26 cellular contexts compared by ENCODE assay signal in the genomic region with DNA sequence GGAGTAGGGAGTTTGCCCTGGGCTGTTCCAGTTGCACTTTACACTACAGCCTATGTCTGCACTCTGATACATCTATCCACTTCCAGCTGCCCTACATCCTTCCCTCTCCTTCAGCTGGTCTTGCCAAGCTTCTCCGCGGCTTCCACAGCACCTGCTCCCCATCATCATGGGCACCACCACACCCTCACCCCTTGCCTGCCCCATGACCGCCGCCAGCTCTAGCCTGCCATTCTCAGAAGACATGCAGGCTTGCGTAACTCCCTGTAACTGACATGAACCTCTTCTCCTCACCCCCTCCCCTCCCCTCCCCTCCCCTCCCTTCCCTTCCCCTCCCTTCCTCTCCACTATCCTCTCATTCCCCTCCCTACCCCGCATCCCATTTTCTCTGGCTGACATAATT. TPM values are rescaled to one million over a fixed set of nuclear protein-coding genes. Genes with fewer than 3 reads are reported as not detected.
"Had no signal": no experiment of that assay in that cellular context is flagged by ENCODE, and none has a peak within 500 bp of the region (broad histone marks: within the 10 kb centered on the region; RNA-seq: fewer than 3 reads in every experiment).

No MANE protein-coding gene starts in this region.

- H3K4me3 Mint-ChIP-seq: activated CD4-positive, alpha-beta T cell treated with anti-CD3 and anti-CD28 coated beads, Interleukin-2, amount 10 ng/mL, durations not matched to agents 7 days and 5 days; activated naive CD4-positive, alpha-beta T cell treated with anti-CD3 and anti-CD28 coated beads for 36 hours; activated T-cell treated with anti-CD3 and anti-CD28 coated beads, Interleukin-2, amount 50 U/mL, for 4 hours; immature natural killer cell; neural progenitor cell; stimulated activated naive CD8-positive, alpha-beta T cell treated with anti-CD3 and anti-CD28 coated beads, Interleukin-15, amount 100 ng/mL, for 72 hours had no signal

- ATAC-seq: activated T-cell treated with anti-CD3 and anti-CD28 coated beads, Interleukin-2, amount 50 U/mL, for 4 hours; esophagus mucosa; heart right ventricle; right cardiac atrium; stimulated activated naive CD8-positive, alpha-beta T cell treated with anti-CD3 and anti-CD28 coated beads, Interleukin-15, amount 100 ng/mL, for 72 hours had no signal

- H2AFZ ChIP-seq: neural progenitor cell had no signal

- H3K27me3 Mint-ChIP-seq: activated CD4-positive, alpha-beta T cell treated with anti-CD3 and anti-CD28 coated beads, Interleukin-2, amount 10 ng/mL, durations not matched to agents 7 days and 5 days; stimulated activated naive CD8-positive, alpha-beta T cell treated with anti-CD3 and anti-CD28 coated beads, Interleukin-15, amount 100 ng/mL, for 72 hours had no signal

- H3K36me3 ChIP-seq: gastrocnemius medialis, heart right ventricle, left ventricle myocardium inferior, neural progenitor cell, prostate gland, suprapubic skin had no signal

- H3K27ac Mint-ChIP-seq: activated CD4-positive, alpha-beta T cell treated with anti-CD3 and anti-CD28 coated beads, Interleukin-2, amount 10 ng/mL, durations not matched to agents 7 days and 5 days; activated naive CD4-positive, alpha-beta T cell treated with anti-CD3 and anti-CD28 coated beads for 36 hours; immature natural killer cell; neural progenitor cell had no signal

- H3K4me1 ChIP-seq: gastrocnemius medialis, neural progenitor cell, prostate gland had no signal

- H3K9me3 ChIP-seq: gastrocnemius medialis, heart right ventricle, left ventricle myocardium inferior, prostate gland, suprapubic skin had no signal

- H3K9ac ChIP-seq: neural progenitor cell had no signal

- H3K4me3 ChIP-seq: gastrocnemius medialis, heart right ventricle, left ventricle myocardium inferior, neural progenitor cell, prostate gland, suprapubic skin had no signal

- H3K9me3 Mint-ChIP-seq: activated CD4-positive, alpha-beta T cell treated with anti-CD3 and anti-CD28 coated beads, Interleukin-2, amount 10 ng/mL, durations not matched to agents 7 days and 5 days; activated naive CD4-positive, alpha-beta T cell treated with anti-CD3 and anti-CD28 coated beads for 36 hours; activated T-cell treated with anti-CD3 and anti-CD28 coated beads, Interleukin-2, amount 50 U/mL, for 4 hours; immature natural killer cell; stimulated activated naive CD8-positive, alpha-beta T cell treated with anti-CD3 and anti-CD28 coated beads, Interleukin-15, amount 100 ng/mL, for 72 hours had no signal

- H3K4me2 ChIP-seq: neural progenitor cell had no signal

- H3K36me3 Mint-ChIP-seq: immature natural killer cell had no signal

- H3K27me3 ChIP-seq: gastrocnemius medialis, heart right ventricle, neural progenitor cell, suprapubic skin had no signal

- H3K27ac ChIP-seq: gastrocnemius medialis, heart right ventricle, left ventricle myocardium inferior, neural progenitor cell, prostate gland, suprapubic skin had no signal

- DNase-seq: activated CD4-positive, alpha-beta T cell treated with anti-CD3 and anti-CD28 coated beads, Interleukin-2, amount 10 ng/mL, durations not matched to agents 7 days and 5 days; activated CD8-positive, alpha-beta memory T cell treated with anti-CD3 and anti-CD28 coated beads, Interleukin-2, amount 50 U/mL, for 4 hours; activated naive CD4-positive, alpha-beta T cell treated with anti-CD3 and anti-CD28 coated beads for 36 hours; activated T-cell treated with anti-CD3 and anti-CD28 coated beads, Interleukin-2, amount 50 U/mL, for 4 hours; cerebellar nuclear complex; cortex of kidney; effector CD4-positive, alpha-beta T cell; heart right ventricle; immature natural killer cell; kidney glomerular epithelial cell; left ventricle myocardium inferior; mammary epithelial cell; right cardiac atrium; small intestine; stimulated activated CD4-positive, alpha-beta T cell treated with anti-CD3 and anti-CD28 coated beads, Interleukin-15, amount 100 ng/mL, for 24 hours; stimulated activated CD4-positive, alpha-beta T cell treated with anti-CD3 and anti-CD28 coated beads, Interleukin-2, amount 100 ng/mL, for 48 hours; stimulated activated naive CD8-positive, alpha-beta T cell treated with anti-CD3 and anti-CD28 coated beads, Interleukin-15, amount 100 ng/mL, for 72 hours; T-helper 9 cell; trophoblast cell had no signal

RNA-seq across cellular contexts. Expression of gene PAX8, which starts 46.0 kb away (rescaled TPM):
- total RNA-seq: bronchial epithelial cell, osteocyte had no signal
